ENCODE assay signal across 16 cellular contexts in genomic region chr11:12543596-12544415, GRCh38.
DNase-seq lines count a peak whose midpoint lies in the region; ATAC-seq, FAIRE-seq and TF ChIP-seq lines count a peak whose summit lies in the region.
"Had no signal": no experiment of that assay in that cellular context is flagged by ENCODE, and none has a peak within 500 bp of the region (broad histone marks: within the 10 kb centered on the region; RNA-seq: fewer than 3 reads in every experiment).

No MANE protein-coding gene starts in this region.

- no peaks in the 10 kb centered on the region for H3K36me3 Mint-ChIP-seq in natural killer cell treated with Interleukin-12 subunit alpha and Interleukin-12 subunit beta and Interleukin-15 and Interleukin-18, amount 100 ng/mL, for 72 hours
- H3K36me3 Mint-ChIP-seq in natural killer cell, result no peaks in the 10 kb centered on the region
- no peaks in the 10 kb centered on the region for H3K36me3 Mint-ChIP-seq in effector memory CD8-positive, alpha-beta T cell (ENCODE audit: insufficient read depth)
- H3K36me3 Mint-ChIP-seq: CD8-positive, alpha-beta T cell; memory B cell had no signal

- no peak overlapping the region for H3K9ac ChIP-seq in keratinocyte (ENCODE audit: control insufficient read depth, extremely low read depth, insufficient read depth, low read length)

- no peaks in the 10 kb centered on the region for H3K27me3 ChIP-seq in keratinocyte (ENCODE audit: control insufficient read depth, extremely low read depth, insufficient read depth, low read length)
- no peaks in the 10 kb centered on the region for H3K27me3 ChIP-seq in thyroid gland

- no peaks in the 10 kb centered on the region for H4K20me1 ChIP-seq in keratinocyte (ENCODE audit: control insufficient read depth, extremely low read depth, insufficient read depth, low read length)

- H3K27ac Mint-ChIP-seq in natural killer cell treated with Interleukin-12 subunit alpha and Interleukin-12 subunit beta and Interleukin-15 and Interleukin-18, amount 100 ng/mL, for 72 hours, result no peak overlapping the region
- no peak overlapping the region for H3K27ac Mint-ChIP-seq in natural killer cell
- no peak overlapping the region for H3K27ac Mint-ChIP-seq in effector memory CD8-positive, alpha-beta T cell
- H3K27ac Mint-ChIP-seq: CD8-positive, alpha-beta T cell; memory B cell had no signal

- H3K4me1 ChIP-seq in keratinocyte (ENCODE audit: control insufficient read depth, extremely low read depth, insufficient read depth, low read length) (peaks cover 53% of the 10 kb centered on the region), thyroid gland (peaks cover 0 to 4% of the 10 kb centered on the region in 2 donors)

- TF ChIP-seq POLR2A in thyroid gland (IDR thresholded peaks at IDR 0.05), result no peak

- no peaks in the 10 kb centered on the region for H3K9me3 ChIP-seq in keratinocyte (ENCODE audit: control insufficient read depth, low read depth, low read length)
- no peaks in the 10 kb centered on the region for H3K9me3 ChIP-seq in thyroid gland

- peaks cover 5 to 8% of the 10 kb centered on the region in 2 donors for H3K27me3 Mint-ChIP-seq in natural killer cell treated with Interleukin-12 subunit alpha and Interleukin-12 subunit beta and Interleukin-15 and Interleukin-18, amount 100 ng/mL, for 72 hours
- peaks cover 8% of the 10 kb centered on the region in 2 donors for H3K27me3 Mint-ChIP-seq in natural killer cell (ENCODE audit: low read depth in 2 of 2)
- peaks cover 20 to 37% of the 10 kb centered on the region in 2 donors for H3K27me3 Mint-ChIP-seq in effector memory CD8-positive, alpha-beta T cell

- dilution Hi-C loops in keratinocyte (cut with MboI; ENCODE audit: extremely low pct_ligation_motif_present, low sequenced_read_pairs), result no loop called here

- TF ChIP-seq CTCF in natural killer cell (IDR thresholded peaks at IDR 0.05), result no peak
- no peak for TF ChIP-seq CTCF in keratinocyte (optimal IDR thresholded peaks at IDR 0.05 in 1 of 3, IDR thresholded peaks at IDR 0.05 in 1 of 3, conservative IDR thresholded peaks at IDR 0.05 in 1 of 3; ENCODE audit: extremely low read depth in 1 of 3, insufficient read depth in 2 of 3, low read length in 3 of 3)
- TF ChIP-seq CTCF in thyroid gland (IDR thresholded peaks at IDR 0.05), result no peak

- H2AFZ ChIP-seq in keratinocyte (ENCODE audit: control insufficient read depth, low read length), result peak overlapping the region; percentile 44

- H3K27ac ChIP-seq in keratinocyte (ENCODE audit: control insufficient read depth, insufficient read depth, low read length) (peak overlapping the region; percentile 18), thyroid gland (no peak overlapping the region)

- H3K4me3 Mint-ChIP-seq in natural killer cell treated with Interleukin-12 subunit alpha and Interleukin-12 subunit beta and Interleukin-15 and Interleukin-18, amount 100 ng/mL, for 72 hours, result no peak overlapping the region
- no peak overlapping the region for H3K4me3 Mint-ChIP-seq in natural killer cell
- no peak overlapping the region for H3K4me3 Mint-ChIP-seq in effector memory CD8-positive, alpha-beta T cell
- H3K4me3 Mint-ChIP-seq: CD8-positive, alpha-beta T cell; memory B cell had no signal

- DNase-seq in natural killer cell treated with Interleukin-12 subunit alpha and Interleukin-12 subunit beta and Interleukin-15 and Interleukin-18, amount 100 ng/mL, for 72 hours (ENCODE audit: low spot score), result peak; percentile 25
- DNase-seq in natural killer cell (no peak), RCC 7860 (ENCODE audit: low spot score) (peak; percentile 44), keratinocyte (ENCODE audit: low read depth, low spot score) (no peak), thyroid gland (no peak)
- no peak for DNase-seq in activated effector memory CD4-positive, alpha-beta T cell treated with Interleukin-2 at 50 U/mL for 16 hours
- no peak for DNase-seq in effector memory CD8-positive, alpha-beta T cell
- DNase-seq: activated CD4-positive, alpha-beta T cell treated with anti-CD3 and anti-CD28 coated beads for 48 hours; aorta; CD8-positive, alpha-beta T cell; erythroblast; NCI-H187 treated with DMSO at 0.1 percent for 48 hours; NCI-H510A; retina had no signal

- H3K9me1 ChIP-seq in keratinocyte (ENCODE audit: control insufficient read depth, extremely low read depth, insufficient read depth, low read length), result peaks cover 2% of the 10 kb centered on the region

- H3K4me3 ChIP-seq in keratinocyte (ENCODE audit: control insufficient read depth in 2 of 3, extremely low read depth in 1 of 3, insufficient read depth in 2 of 3, low read depth in 1 of 3, low read length in 3 of 3) (no peak overlapping the region), thyroid gland (replicated peaks in 1 of 3) (no peak overlapping the region)

- FAIRE-seq in RCC 7860 (lab: Jason Lieb, UNC), result no peak
- peak; percentile 94 for FAIRE-seq in keratinocyte (lab: Jason Lieb, UNC)

- no peak for ATAC-seq in natural killer cell treated with Interleukin-12 subunit alpha and Interleukin-12 subunit beta and Interleukin-15 and Interleukin-18, amount 100 ng/mL, for 72 hours
- ATAC-seq in natural killer cell (no peak), GM21737 (IDR thresholded peaks at IDR 0.05; ENCODE audit: unreplicated experiment) (no peak)
- ATAC-seq in effector memory CD8-positive, alpha-beta T cell (replicated peaks), result no peak
- ATAC-seq: CD8-positive, alpha-beta T cell had no signal

- no peaks in the 10 kb centered on the region for H3K4me1 Mint-ChIP-seq in natural killer cell treated with Interleukin-12 subunit alpha and Interleukin-12 subunit beta and Interleukin-15 and Interleukin-18, amount 100 ng/mL, for 72 hours (ENCODE audit: low read depth in 2 of 2)
- no peaks in the 10 kb centered on the region for H3K4me1 Mint-ChIP-seq in natural killer cell
- no peaks in the 10 kb centered on the region for H3K4me1 Mint-ChIP-seq in effector memory CD8-positive, alpha-beta T cell (ENCODE audit: low read depth in 2 of 2)
- H3K4me1 Mint-ChIP-seq: memory B cell had no signal

- no peaks in the 10 kb centered on the region for H3K9me3 Mint-ChIP-seq in natural killer cell treated with Interleukin-12 subunit alpha and Interleukin-12 subunit beta and Interleukin-15 and Interleukin-18, amount 100 ng/mL, for 72 hours
- H3K9me3 Mint-ChIP-seq in natural killer cell, result no peaks in the 10 kb centered on the region
- no peaks in the 10 kb centered on the region for H3K9me3 Mint-ChIP-seq in effector memory CD8-positive, alpha-beta T cell
- H3K9me3 Mint-ChIP-seq: CD8-positive, alpha-beta T cell; memory B cell had no signal

- WGBS in thyroid gland, 2 donors, result 74 to 77% methylated on average over 9 of the region's 9 CpGs

- no peaks in the 10 kb centered on the region for H3K79me2 ChIP-seq in keratinocyte (ENCODE audit: control insufficient read depth, insufficient read depth, low read length)

- peak overlapping the region; percentile 66 for H3K4me2 ChIP-seq in keratinocyte (ENCODE audit: control insufficient read depth, extremely low read depth, insufficient read depth, low read depth, low read length)

- intact Hi-C loops in natural killer cell (cut with micrococcal nuclease) (no loop called here), thyroid gland (cut with DNase I) (no loop called here)

- H3K36me3 ChIP-seq in keratinocyte (ENCODE audit: control insufficient read depth in 2 of 2, extremely low read depth in 1 of 2, insufficient read depth in 2 of 2, low read length in 2 of 2), result no peaks in the 10 kb centered on the region
- H3K36me3 ChIP-seq in thyroid gland, result no peaks in the 10 kb centered on the region

Comparison
In these comparisons a context has a peak if more than half of its experiments do, and no peak if none do; other contexts are left out.
1. DNase-seq: peak in natural killer cell treated with Interleukin-12 subunit alpha and Interleukin-12 subunit beta and Interleukin-15 and Interleukin-18, amount 100 ng/mL, for 72 hours (single experiment) and RCC 7860 (single experiment); none in natural killer cell (single experiment), keratinocyte (single experiment), activated effector memory CD4-positive, alpha-beta T cell treated with Interleukin-2 at 50 U/mL for 16 hours (single experiment), effector memory CD8-positive, alpha-beta T cell (0 of 3) and thyroid gland (0 of 2).